In genomic region chrX:128739539-128739938, GRCh38 we compare ENCODE assay signal across 25 cellular contexts.
"Had no signal": no experiment of that assay in that cellular context is flagged by ENCODE, and none has a peak within 500 bp of the region (broad histone marks: within the 10 kb centered on the region; RNA-seq: fewer than 3 reads in every experiment).

No MANE protein-coding gene starts in this region.

- H3K36me3 ChIP-seq: colonic mucosa, neural progenitor cell, stomach, vagina had no signal

- H3K9me3 ChIP-seq: body of pancreas, colonic mucosa, psoas muscle, stomach, vagina had no signal

- ATAC-seq: activated CD8-positive, alpha-beta T cell treated with anti-CD3 and anti-CD28 coated beads for 36 hours; activated T-helper 17 cell treated with anti-CD3 and anti-CD28 coated beads, Interleukin-2, amount 50 U/mL, for 72 hours; body of pancreas; foreskin keratinocyte; naive thymus-derived CD4-positive, alpha-beta T cell; psoas muscle; right cardiac atrium had no signal

- H3K27me3 ChIP-seq: body of pancreas, colonic mucosa, foreskin keratinocyte, neural progenitor cell, stomach, vagina had no signal

- H3K9me3 Mint-ChIP-seq: activated CD8-positive, alpha-beta T cell treated with anti-CD3 and anti-CD28 coated beads for 36 hours; activated naive CD8-positive, alpha-beta T cell treated with anti-CD3 and anti-CD28 coated beads, Interleukin-2, amount 10 ng/mL, durations not matched to agents 7 days and 5 days; activated T-helper 17 cell treated with anti-CD3 and anti-CD28 coated beads, Interleukin-2, amount 50 U/mL, for 72 hours had no signal

- H3K27me3 Mint-ChIP-seq: activated CD8-positive, alpha-beta T cell treated with anti-CD3 and anti-CD28 coated beads for 36 hours; activated naive CD8-positive, alpha-beta T cell treated with anti-CD3 and anti-CD28 coated beads, Interleukin-2, amount 10 ng/mL, durations not matched to agents 7 days and 5 days; activated T-helper 17 cell treated with anti-CD3 and anti-CD28 coated beads, Interleukin-2, amount 50 U/mL, for 72 hours; naive thymus-derived CD4-positive, alpha-beta T cell had no signal

- H3K4me3 ChIP-seq: body of pancreas, colonic mucosa, neural progenitor cell, psoas muscle, skin epidermis, stomach, vagina had no signal

- H3K36me3 Mint-ChIP-seq: activated naive CD8-positive, alpha-beta T cell treated with anti-CD3 and anti-CD28 coated beads, Interleukin-2, amount 10 ng/mL, durations not matched to agents 7 days and 5 days; naive thymus-derived CD4-positive, alpha-beta T cell; neural progenitor cell had no signal

- H3K4me1 ChIP-seq: colonic mucosa, foreskin keratinocyte, neural progenitor cell, psoas muscle, vagina had no signal

- H3K4me1 Mint-ChIP-seq: activated naive CD8-positive, alpha-beta T cell treated with anti-CD3 and anti-CD28 coated beads, Interleukin-2, amount 10 ng/mL, durations not matched to agents 7 days and 5 days; activated T-helper 17 cell treated with anti-CD3 and anti-CD28 coated beads, Interleukin-2, amount 50 U/mL, for 72 hours; naive thymus-derived CD4-positive, alpha-beta T cell; neural progenitor cell had no signal

- H3K27ac ChIP-seq: body of pancreas, colonic mucosa, epithelial cell of prostate, foreskin keratinocyte, neural progenitor cell, psoas muscle, skin epidermis, stomach, vagina had no signal

- H3K27ac Mint-ChIP-seq: activated CD8-positive, alpha-beta T cell treated with anti-CD3 and anti-CD28 coated beads for 36 hours; activated naive CD8-positive, alpha-beta T cell treated with anti-CD3 and anti-CD28 coated beads, Interleukin-2, amount 10 ng/mL, durations not matched to agents 7 days and 5 days; activated T-helper 17 cell treated with anti-CD3 and anti-CD28 coated beads, Interleukin-2, amount 50 U/mL, for 72 hours; endodermal cell; naive thymus-derived CD4-positive, alpha-beta T cell; neural progenitor cell had no signal

- H3K4me3 Mint-ChIP-seq: activated CD8-positive, alpha-beta T cell treated with anti-CD3 and anti-CD28 coated beads for 36 hours; activated naive CD8-positive, alpha-beta T cell treated with anti-CD3 and anti-CD28 coated beads, Interleukin-2, amount 10 ng/mL, durations not matched to agents 7 days and 5 days; activated T-helper 17 cell treated with anti-CD3 and anti-CD28 coated beads, Interleukin-2, amount 50 U/mL, for 72 hours; endodermal cell; naive thymus-derived CD4-positive, alpha-beta T cell; neural progenitor cell had no signal

- DNase-seq: activated CD4-positive, alpha-beta T cell treated with anti-CD3 and anti-CD28 coated beads for 48 hours; activated CD4-positive, CD25-positive, alpha-beta regulatory T cell; activated CD8-positive, alpha-beta T cell treated with anti-CD3 and anti-CD28 coated beads for 36 hours; activated naive CD4-positive, alpha-beta T cell treated with Interleukin-2 at 50 U/mL for 16 hours; activated naive CD8-positive, alpha-beta T cell treated with anti-CD3 and anti-CD28 coated beads, Interleukin-2, amount 10 ng/mL, durations not matched to agents 7 days and 5 days; activated T-cell treated with anti-CD3 and anti-CD28 coated beads, Interleukin-2, amount 50 U/mL, for 1 hour; amygdala; body of pancreas; caudate nucleus; colonic mucosa; endodermal cell; foreskin keratinocyte; kidney glomerular epithelial cell; mesenchymal stem cell; naive thymus-derived CD4-positive, alpha-beta T cell; psoas muscle; right cardiac atrium; stomach; T-helper 9 cell; trophoblast cell had no signal
